In the genomic region with DNA sequence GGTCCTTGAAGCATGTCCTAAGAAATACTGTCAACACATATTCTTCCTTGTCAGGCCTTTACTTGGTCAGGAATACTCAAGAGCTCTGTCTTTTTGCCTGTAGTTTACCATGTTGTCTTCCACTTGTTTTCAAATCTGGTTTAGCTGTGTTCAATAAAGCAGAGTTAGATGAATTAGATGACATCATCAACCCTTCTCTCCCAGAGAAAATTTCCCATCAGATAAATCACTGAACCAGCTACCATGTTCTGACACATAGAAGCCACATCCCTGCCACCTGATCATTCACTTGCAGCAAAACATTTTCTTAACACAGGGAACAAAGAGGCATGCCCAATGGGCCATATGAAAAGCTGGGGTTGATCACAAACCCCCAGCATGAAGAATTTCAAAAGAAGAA, we compare ENCODE assay signal across 1 cellular context.
TF ChIP-seq lines count a peak whose summit lies in the region.

No MANE protein-coding gene starts in this region.

TF ChIP-seq in HEK293, 187 proteins besides CTCF, POLR2A, EP300 and RAD21 (continued from another document):
- TF ChIP-seq, protein P1, sequence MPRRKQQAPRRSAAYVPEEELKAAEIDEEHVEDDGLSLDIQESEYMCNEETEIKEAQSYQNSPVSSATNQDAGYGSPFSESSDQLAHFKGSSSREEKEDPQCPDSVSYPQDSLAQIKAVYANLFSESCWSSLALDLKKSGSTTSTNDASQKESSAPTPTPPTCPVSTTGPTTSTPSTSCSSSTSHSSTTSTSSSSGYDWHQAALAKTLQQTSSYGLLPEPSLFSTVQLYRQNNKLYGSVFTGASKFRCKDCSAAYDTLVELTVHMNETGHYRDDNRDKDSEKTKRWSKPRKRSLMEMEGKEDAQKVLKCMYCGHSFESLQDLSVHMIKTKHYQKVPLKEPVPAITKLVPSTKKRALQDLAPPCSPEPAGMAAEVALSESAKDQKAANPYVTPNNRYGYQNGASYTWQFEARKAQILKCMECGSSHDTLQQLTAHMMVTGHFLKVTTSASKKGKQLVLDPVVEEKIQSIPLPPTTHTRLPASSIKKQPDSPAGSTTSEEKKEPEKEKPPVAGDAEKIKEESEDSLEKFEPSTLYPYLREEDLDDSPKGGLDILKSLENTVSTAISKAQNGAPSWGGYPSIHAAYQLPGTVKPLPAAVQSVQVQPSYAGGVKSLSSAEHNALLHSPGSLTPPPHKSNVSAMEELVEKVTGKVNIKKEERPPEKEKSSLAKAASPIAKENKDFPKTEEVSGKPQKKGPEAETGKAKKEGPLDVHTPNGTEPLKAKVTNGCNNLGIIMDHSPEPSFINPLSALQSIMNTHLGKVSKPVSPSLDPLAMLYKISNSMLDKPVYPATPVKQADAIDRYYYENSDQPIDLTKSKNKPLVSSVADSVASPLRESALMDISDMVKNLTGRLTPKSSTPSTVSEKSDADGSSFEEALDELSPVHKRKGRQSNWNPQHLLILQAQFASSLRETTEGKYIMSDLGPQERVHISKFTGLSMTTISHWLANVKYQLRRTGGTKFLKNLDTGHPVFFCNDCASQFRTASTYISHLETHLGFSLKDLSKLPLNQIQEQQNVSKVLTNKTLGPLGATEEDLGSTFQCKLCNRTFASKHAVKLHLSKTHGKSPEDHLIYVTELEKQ (tag by site-specific recombination; IDR thresholded peaks at IDR 0.05; ENCODE audit: borderline replicate concordance): no peak
- TF ChIP-seq GLIS2 (tag by site-specific recombination; IDR thresholded peaks at IDR 0.05): no peak
- TF ChIP-seq YY1 (tag by site-specific recombination; IDR thresholded peaks at IDR 0.05): no peak
- no peak for TF ChIP-seq ZNF394 (tag by site-specific recombination; IDR thresholded peaks at IDR 0.05; ENCODE audit: borderline replicate concordance)
- TF ChIP-seq, protein P2, sequence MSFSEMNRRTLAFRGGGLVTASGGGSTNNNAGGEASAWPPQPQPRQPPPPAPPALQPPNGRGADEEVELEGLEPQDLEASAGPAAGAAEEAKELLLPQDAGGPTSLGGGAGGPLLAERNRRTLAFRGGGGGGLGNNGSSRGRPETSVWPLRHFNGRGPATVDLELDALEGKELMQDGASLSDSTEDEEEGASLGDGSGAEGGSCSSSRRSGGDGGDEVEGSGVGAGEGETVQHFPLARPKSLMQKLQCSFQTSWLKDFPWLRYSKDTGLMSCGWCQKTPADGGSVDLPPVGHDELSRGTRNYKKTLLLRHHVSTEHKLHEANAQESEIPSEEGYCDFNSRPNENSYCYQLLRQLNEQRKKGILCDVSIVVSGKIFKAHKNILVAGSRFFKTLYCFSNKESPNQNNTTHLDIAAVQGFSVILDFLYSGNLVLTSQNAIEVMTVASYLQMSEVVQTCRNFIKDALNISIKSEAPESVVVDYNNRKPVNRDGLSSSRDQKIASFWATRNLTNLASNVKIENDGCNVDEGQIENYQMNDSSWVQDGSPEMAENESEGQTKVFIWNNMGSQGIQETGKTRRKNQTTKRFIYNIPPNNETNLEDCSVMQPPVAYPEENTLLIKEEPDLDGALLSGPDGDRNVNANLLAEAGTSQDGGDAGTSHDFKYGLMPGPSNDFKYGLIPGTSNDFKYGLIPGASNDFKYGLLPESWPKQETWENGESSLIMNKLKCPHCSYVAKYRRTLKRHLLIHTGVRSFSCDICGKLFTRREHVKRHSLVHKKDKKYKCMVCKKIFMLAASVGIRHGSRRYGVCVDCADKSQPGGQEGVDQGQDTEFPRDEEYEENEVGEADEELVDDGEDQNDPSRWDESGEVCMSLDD (tag by site-specific recombination; IDR thresholded peaks at IDR 0.05): no peak
